ENCODE assay signal across 12 cellular contexts in genomic region chr16:88639231-88640038, GRCh38. TPM values are rescaled to one million over a fixed set of nuclear protein-coding genes. Genes with fewer than 3 reads are reported as not detected.
DNase-seq lines count a peak whose midpoint lies in the region; ATAC-seq and TF ChIP-seq lines count a peak whose summit lies in the region.
"Had no signal": no experiment of that assay in that cellular context is flagged by ENCODE, and none has a peak within 500 bp of the region (broad histone marks: within the 10 kb centered on the region; RNA-seq: fewer than 3 reads in every experiment).

No MANE protein-coding gene starts in this region.

- no peaks in the 10 kb centered on the region for H3K9me2 ChIP-seq in hepatocyte (replicated peaks; ENCODE audit: insufficient read depth)

- POLR2A ChIA-PET in activated CD8-positive, alpha-beta T cell treated with anti-CD3 and anti-CD28 coated beads for 36 hours (lab: Charles Lee): interaction anchor here (0.7 to 2.2 kb wide), 6 partner anchors 9 to 173 kb away, joined by 3 to 11 read pairs (median 4); no protein-coding TSS in a partner anchor
- POLR2A ChIA-PET in activated CD8-positive, alpha-beta T cell treated with anti-CD3 and anti-CD28 coated beads, Interleukin-2, amount 10 ng/mL, durations not matched to agents 7 days and 5 days (lab: Charles Lee): interaction anchor here (1.9 to 2.0 kb wide), 2 partner anchors 10 to 19 kb away, joined by 8 to 12 read pairs; no protein-coding TSS in a partner anchor

- H3K36me3 ChIP-seq in hepatocyte (replicated peaks; ENCODE audit: insufficient read depth, low read depth): no peaks in the 10 kb centered on the region

- WGBS in hepatocyte (ENCODE audit: low lambda C conversion rate, missing lambda C conversion rate): 68% methylated on average over 45 of the region's 45 CpGs

- no peaks in the 10 kb centered on the region for H3K79me2 ChIP-seq in hepatocyte

- no peaks in the 10 kb centered on the region for H4K20me1 ChIP-seq in hepatocyte (ENCODE audit: insufficient read depth, poor library complexity, severe bottlenecking)

- peak; percentile 31 for DNase-seq in activated CD8-positive, alpha-beta T cell treated with anti-CD3 and anti-CD28 coated beads for 36 hours
- no peak for DNase-seq in activated CD8-positive, alpha-beta T cell treated with anti-CD3 and anti-CD28 coated beads, Interleukin-2, amount 10 ng/mL, durations not matched to agents 7 days and 5 days
- DNase-seq in NCI-H510A (lab: John Stamatoyannopoulos, UW) (peak; percentile 57), hepatocyte (ENCODE audit: low spot score) (peak; percentile 80), GDM1 (lab: John Stamatoyannopoulos, UW) (no peak), NCI-H2196 (lab: John Stamatoyannopoulos, UW; ENCODE audit: unreplicated experiment) (no peak)
- peak in 1 of 2 donors; percentile 57 for DNase-seq in stimulated activated effector memory CD8-positive, alpha-beta T cell treated with anti-CD3 and anti-CD28 coated beads, Interleukin-12 subunit alpha, Interleukin-12 subunit beta, amount 100 ng/mL, for 72 hours (ENCODE audit: low spot score in 2 of 2)
- DNase-seq: amniotic stem cell, NCI-H2107 had no signal

- no peaks in the 10 kb centered on the region for H3K9me3 ChIP-seq in hepatocyte (ENCODE audit: low read depth)

- no peaks in the 10 kb centered on the region for H3K9me3 Mint-ChIP-seq in activated CD8-positive, alpha-beta T cell treated with anti-CD3 and anti-CD28 coated beads for 36 hours
- H3K9me3 Mint-ChIP-seq in activated CD8-positive, alpha-beta T cell treated with anti-CD3 and anti-CD28 coated beads, Interleukin-2, amount 10 ng/mL, durations not matched to agents 7 days and 5 days (ENCODE audit: insufficient read depth): no peaks in the 10 kb centered on the region
- no peaks in the 10 kb centered on the region for H3K9me3 Mint-ChIP-seq in stimulated activated effector memory CD8-positive, alpha-beta T cell treated with anti-CD3 and anti-CD28 coated beads, Interleukin-12 subunit alpha, Interleukin-12 subunit beta, amount 100 ng/mL, for 72 hours

- CTCF ChIA-PET in activated CD8-positive, alpha-beta T cell treated with anti-CD3 and anti-CD28 coated beads for 36 hours (lab: Charles Lee): interaction anchor here (1.7 kb wide), 1 partner anchor 45 kb away, joined by 6 read pairs; no protein-coding TSS in a partner anchor
- CTCF ChIA-PET in activated CD8-positive, alpha-beta T cell treated with anti-CD3 and anti-CD28 coated beads, Interleukin-2, amount 10 ng/mL, durations not matched to agents 7 days and 5 days (lab: Charles Lee): no interaction called here

- peaks cover 4% of the 10 kb centered on the region for H3K4me1 ChIP-seq in hepatocyte (ENCODE audit: insufficient read depth)

- no peak overlapping the region for H3K4me3 ChIP-seq in hepatocyte
- H3K4me3 ChIP-seq: SK-N-MC had no signal

- no peak overlapping the region for H3K27ac ChIP-seq in hepatocyte
- H3K27ac ChIP-seq: SK-N-MC had no signal

- no peak overlapping the region for H3K4me3 Mint-ChIP-seq in activated CD8-positive, alpha-beta T cell treated with anti-CD3 and anti-CD28 coated beads for 36 hours
- H3K4me3 Mint-ChIP-seq in activated CD8-positive, alpha-beta T cell treated with anti-CD3 and anti-CD28 coated beads, Interleukin-2, amount 10 ng/mL, durations not matched to agents 7 days and 5 days: no peak overlapping the region
- H3K4me3 Mint-ChIP-seq in stimulated activated effector memory CD8-positive, alpha-beta T cell treated with anti-CD3 and anti-CD28 coated beads, Interleukin-12 subunit alpha, Interleukin-12 subunit beta, amount 100 ng/mL, for 72 hours: peak overlapping the region; percentile 29

- intact Hi-C loops in activated CD8-positive, alpha-beta T cell treated with anti-CD3 and anti-CD28 coated beads for 36 hours (cut with micrococcal nuclease): no loop called here

- peaks cover 9% of the 10 kb centered on the region for H3K27me3 ChIP-seq in hepatocyte

- no peak overlapping the region for H3K27ac Mint-ChIP-seq in activated CD8-positive, alpha-beta T cell treated with anti-CD3 and anti-CD28 coated beads for 36 hours
- H3K27ac Mint-ChIP-seq in activated CD8-positive, alpha-beta T cell treated with anti-CD3 and anti-CD28 coated beads, Interleukin-2, amount 10 ng/mL, durations not matched to agents 7 days and 5 days: no peak overlapping the region
- H3K27ac Mint-ChIP-seq in stimulated activated effector memory CD8-positive, alpha-beta T cell treated with anti-CD3 and anti-CD28 coated beads, Interleukin-12 subunit alpha, Interleukin-12 subunit beta, amount 100 ng/mL, for 72 hours: peak overlapping the region; percentile 80

- peaks cover 14% of the 10 kb centered on the region for H3K36me3 Mint-ChIP-seq in activated CD8-positive, alpha-beta T cell treated with anti-CD3 and anti-CD28 coated beads for 36 hours (ENCODE audit: low read depth)
- H3K36me3 Mint-ChIP-seq in activated CD8-positive, alpha-beta T cell treated with anti-CD3 and anti-CD28 coated beads, Interleukin-2, amount 10 ng/mL, durations not matched to agents 7 days and 5 days (ENCODE audit: low read depth): peaks cover 12% of the 10 kb centered on the region
- peaks cover 62% of the 10 kb centered on the region for H3K36me3 Mint-ChIP-seq in stimulated activated effector memory CD8-positive, alpha-beta T cell treated with anti-CD3 and anti-CD28 coated beads, Interleukin-12 subunit alpha, Interleukin-12 subunit beta, amount 100 ng/mL, for 72 hours

- peaks cover 20% of the 10 kb centered on the region for H3K27me3 Mint-ChIP-seq in activated CD8-positive, alpha-beta T cell treated with anti-CD3 and anti-CD28 coated beads for 36 hours
- H3K27me3 Mint-ChIP-seq in activated CD8-positive, alpha-beta T cell treated with anti-CD3 and anti-CD28 coated beads, Interleukin-2, amount 10 ng/mL, durations not matched to agents 7 days and 5 days (ENCODE audit: low read depth): peaks cover 25% of the 10 kb centered on the region

- H3K4me1 Mint-ChIP-seq in activated CD8-positive, alpha-beta T cell treated with anti-CD3 and anti-CD28 coated beads for 36 hours (ENCODE audit: low read depth): peaks cover 33% of the 10 kb centered on the region
- peaks cover 39% of the 10 kb centered on the region for H3K4me1 Mint-ChIP-seq in activated CD8-positive, alpha-beta T cell treated with anti-CD3 and anti-CD28 coated beads, Interleukin-2, amount 10 ng/mL, durations not matched to agents 7 days and 5 days (ENCODE audit: low read depth)
- H3K4me1 Mint-ChIP-seq in stimulated activated effector memory CD8-positive, alpha-beta T cell treated with anti-CD3 and anti-CD28 coated beads, Interleukin-12 subunit alpha, Interleukin-12 subunit beta, amount 100 ng/mL, for 72 hours: peaks cover 52% of the 10 kb centered on the region

- no peak for ATAC-seq in activated CD8-positive, alpha-beta T cell treated with anti-CD3 and anti-CD28 coated beads for 36 hours
- no peak for ATAC-seq in activated CD8-positive, alpha-beta T cell treated with anti-CD3 and anti-CD28 coated beads, Interleukin-2, amount 10 ng/mL, durations not matched to agents 7 days and 5 days
- ATAC-seq in stimulated activated effector memory CD8-positive, alpha-beta T cell treated with anti-CD3 and anti-CD28 coated beads, Interleukin-12 subunit alpha, Interleukin-12 subunit beta, amount 100 ng/mL, for 72 hours: peak; percentile 2
- no peak for ATAC-seq in HG02870 (IDR thresholded peaks at IDR 0.05; ENCODE audit: unreplicated experiment)

- H2AFZ ChIP-seq in hepatocyte: no peak overlapping the region

- no peak for TF ChIP-seq CTCF in activated CD8-positive, alpha-beta T cell treated with anti-CD3 and anti-CD28 coated beads for 36 hours (IDR thresholded peaks at IDR 0.05)
- TF ChIP-seq CTCF in hepatocyte (IDR thresholded peaks at IDR 0.05; ENCODE audit: poor library complexity): no peak

- H3K4me2 ChIP-seq in hepatocyte: no peak overlapping the region

RNA-seq across cellular contexts. Expression of gene IL17C, which starts 1.1 kb away (rescaled TPM):
- total RNA-seq in activated CD8-positive, alpha-beta T cell treated with anti-CD3 and anti-CD28 coated beads for 36 hours: under 1 TPM in 1 of 2 experiments, not detected in 1; 0.31 TPM
- total RNA-seq in activated CD8-positive, alpha-beta T cell treated with anti-CD3 and anti-CD28 coated beads, Interleukin-2, amount 10 ng/mL, durations not matched to agents 7 days and 5 days: under 1 TPM in 1 of 2 experiments, not detected in 1; 0.37 TPM
- 0.40 TPM in 1 of 2 replicates, not detected in the other for total RNA-seq in hepatocyte
- 0.57 and 0.79 TPM in 2 replicates for polyA plus RNA-seq in hepatocyte
- total RNA-seq: activated CD8-positive, alpha-beta memory T cell treated with anti-CD3 and anti-CD28 coated beads for 36 hours had no signal

RNA-seq across cellular contexts. Expression of gene CYBA, which starts 11.4 kb away (rescaled TPM):
- 100 to 1,000 TPM; 230 to 236 TPM for total RNA-seq in activated CD8-positive, alpha-beta T cell treated with anti-CD3 and anti-CD28 coated beads for 36 hours
- total RNA-seq in activated CD8-positive, alpha-beta T cell treated with anti-CD3 and anti-CD28 coated beads, Interleukin-2, amount 10 ng/mL, durations not matched to agents 7 days and 5 days: 100 to 1,000 TPM; 568 to 599 TPM
- 196 and 255 TPM in 2 replicates for total RNA-seq in hepatocyte
- polyA plus RNA-seq in hepatocyte: 419 and 516 TPM in 2 replicates

RNA-seq across cellular contexts. Expression of gene MVD, which starts 23.5 kb away (rescaled TPM):
- total RNA-seq in activated CD8-positive, alpha-beta T cell treated with anti-CD3 and anti-CD28 coated beads for 36 hours: 10 to 100 TPM; 83.1 to 89.9 TPM
- 10 to 100 TPM; 86.0 to 96.1 TPM for total RNA-seq in activated CD8-positive, alpha-beta T cell treated with anti-CD3 and anti-CD28 coated beads, Interleukin-2, amount 10 ng/mL, durations not matched to agents 7 days and 5 days
- total RNA-seq in hepatocyte: 71.9 and 78.6 TPM in 2 replicates
- 142 and 152 TPM in 2 replicates for polyA plus RNA-seq in hepatocyte

RNA-seq across cellular contexts. Expression of gene SNAI3, which starts 46.9 kb away (rescaled TPM):
- 1 to 10 TPM; 5.2 to 5.3 TPM for total RNA-seq in activated CD8-positive, alpha-beta T cell treated with anti-CD3 and anti-CD28 coated beads for 36 hours
- 10 to 100 TPM; 13.4 to 14.3 TPM for total RNA-seq in activated CD8-positive, alpha-beta T cell treated with anti-CD3 and anti-CD28 coated beads, Interleukin-2, amount 10 ng/mL, durations not matched to agents 7 days and 5 days
- 1.7 and 2.5 TPM in 2 replicates for total RNA-seq in hepatocyte
- 4.1 and 5.0 TPM in 2 replicates for polyA plus RNA-seq in hepatocyte

Comparison
In these comparisons a context has a peak if more than half of its experiments do, and no peak if none do; other contexts are left out.
1. DNase-seq: peak in activated CD8-positive, alpha-beta T cell treated with anti-CD3 and anti-CD28 coated beads for 36 hours (single experiment), NCI-H510A (single experiment) and hepatocyte (single experiment); none in activated CD8-positive, alpha-beta T cell treated with anti-CD3 and anti-CD28 coated beads, Interleukin-2, amount 10 ng/mL, durations not matched to agents 7 days and 5 days (single experiment), GDM1 (single experiment) and NCI-H2196 (single experiment).